ENCODE assay signal across 1 cellular context in genomic region chr5:139272471-139273321, GRCh38.
A peak's percentile ranks its signal among the peaks of the same experiment; 100 is the strongest.
TF ChIP-seq lines count a peak whose summit lies in the region.

No MANE protein-coding gene starts in this region.

TF ChIP-seq in GM12878, 131 proteins besides CTCF, POLR2A, EP300 and RAD21 (continued from another document):
- 0 out of 2 replicates have a peak, but pooled peaks have one; percentile 19 for TF ChIP-seq PKNOX1 (IDR thresholded peaks at IDR 0.05)
- TF ChIP-seq ZNF274 (IDR thresholded peaks at IDR 0.05; ENCODE audit: insufficient read depth, insufficient read length), result no peak
- TF ChIP-seq HDGF (IDR thresholded peaks at IDR 0.05), result peak; percentile 52; the same call in 1 of the 2 replicates
- TF ChIP-seq RUNX3 (IDR thresholded peaks at IDR 0.05; ENCODE audit: low read length), result peak; percentile 46; the same call in 1 of the 2 replicates
- 0 out of 4 replicates have a peak, but pooled peaks of 1 of the 2 experiments have one; percentile 10 for TF ChIP-seq BHLHE40 (IDR thresholded peaks at IDR 0.05; ENCODE audit: borderline replicate concordance in 1 of 2, low read depth in 2 of 2, low read length in 1 of 2)
- TF ChIP-seq MTA2 (IDR thresholded peaks at IDR 0.05; ENCODE audit: low read depth), result peak; percentile 58
